ENCODE assay signal across 17 cellular contexts in genomic region chr11:41456288-41456687, GRCh38. TPM values are rescaled to one million over a fixed set of nuclear protein-coding genes. Genes with fewer than 3 reads are reported as not detected.
DNase-seq lines count a peak whose midpoint lies in the region; ATAC-seq and TF ChIP-seq lines count a peak whose summit lies in the region.
"Had no signal": no experiment of that assay in that cellular context is flagged by ENCODE, and none has a peak within 500 bp of the region (broad histone marks: within the 10 kb centered on the region; RNA-seq: fewer than 3 reads in every experiment).

No MANE protein-coding gene starts in this region.

- no peaks in the 10 kb centered on the region for H3K27me3 Mint-ChIP-seq in neural crest cell (ENCODE audit: low read depth)
- peaks cover 13% of the 10 kb centered on the region for H3K27me3 Mint-ChIP-seq in type B pancreatic cell

- intact Hi-C loops in psoas muscle (cut with DNase I), result loop anchor here in 1 of 2 donors (5.0 kb wide), 1 partner anchor 1826 kb away; no protein-coding TSS in a partner anchor

- H3K4me1 Mint-ChIP-seq in neural crest cell (peaks cover 37% of the 10 kb centered on the region), type B pancreatic cell (ENCODE audit: unreplicated experiment) (peaks cover 25% of the 10 kb centered on the region)
- H3K4me1 Mint-ChIP-seq: CD14-positive monocyte had no signal

- H3K9me3 ChIP-seq in HUES64 (ENCODE audit: insufficient read depth, low read depth, low read length) (no peaks in the 10 kb centered on the region), iPS DF 6.9 (ENCODE audit: control insufficient read depth, insufficient read depth, low read length) (no peaks in the 10 kb centered on the region), psoas muscle (no peaks in the 10 kb centered on the region)
- H3K9me3 ChIP-seq: SJCRH30 had no signal

- H3K4me3 ChIP-seq in HUES64 (ENCODE audit: low read length), result 0 out of 2 replicates have a peak overlapping the region, but pooled peaks have one; percentile 22
- no peak overlapping the region for H3K4me3 ChIP-seq in iPS DF 6.9 (ENCODE audit: low read length)
- no peak overlapping the region for H3K4me3 ChIP-seq in psoas muscle
- H3K4me3 ChIP-seq: SJCRH30 had no signal

- H3K36me3 ChIP-seq in HUES64 (ENCODE audit: insufficient read depth, low read length) (no peaks in the 10 kb centered on the region), iPS DF 6.9 (ENCODE audit: control insufficient read depth, insufficient read depth, low read length) (no peaks in the 10 kb centered on the region), psoas muscle (ENCODE audit: insufficient read depth in 1 of 2, low read depth in 1 of 2) (no peaks in the 10 kb centered on the region)
- H3K36me3 ChIP-seq: SJCRH30 had no signal

- H3K4me3 Mint-ChIP-seq in neural crest cell (no peak overlapping the region), type B pancreatic cell (peak overlapping the region; percentile 11)
- H3K4me3 Mint-ChIP-seq: CD14-positive monocyte had no signal

- H3K4me1 ChIP-seq in HUES64 (ENCODE audit: insufficient read depth, low read length) (peaks cover 53% of the 10 kb centered on the region), iPS DF 6.9 (ENCODE audit: control insufficient read depth, insufficient read depth, low read length) (peaks cover 4% of the 10 kb centered on the region; the same call in 1 of the 2 replicates), psoas muscle (no peaks in the 10 kb centered on the region)
- H3K4me1 ChIP-seq: SJCRH30 had no signal

- TF ChIP-seq CTCF in neural crest cell (conservative IDR thresholded peaks at IDR 0.05) (no peak), type B pancreatic cell (conservative IDR thresholded peaks at IDR 0.05) (no peak), psoas muscle (IDR thresholded peaks at IDR 0.05) (no peak)

- ATAC-seq in psoas muscle, result no peak
- ATAC-seq: HCT116 had no signal

- no peaks in the 10 kb centered on the region for H3K9me3 Mint-ChIP-seq in neural crest cell
- no peaks in the 10 kb centered on the region for H3K9me3 Mint-ChIP-seq in type B pancreatic cell
- H3K9me3 Mint-ChIP-seq: CD14-positive monocyte had no signal

- 9% methylated on average over 1 of the region's 1 CpG for WGBS in HUES64
- no CpG with 5 or more reads among the region's 1 CpG for WGBS in iPS DF 6.9 (ENCODE audit: insufficient coverage, insufficient read length)
- WGBS in psoas muscle, 3 donors, result 11 to 27% (median 19%) methylated on average over 1 of the region's 1 CpG

- DNase-seq in iPS DF 6.9 (ENCODE audit: low read depth, low spot score), result peak; percentile 47
- no peak for DNase-seq in neural crest cell (ENCODE audit: low read depth, low spot score)
- no peak for DNase-seq in type B pancreatic cell (ENCODE audit: extremely low spot score, unreplicated experiment)
- no peak for DNase-seq in dermis blood vessel endothelial cell
- no peak for DNase-seq in psoas muscle
- no peak for DNase-seq in HuH-7.5 (ENCODE audit: low spot score)
- DNase-seq: AML-193, DMS79, MV-4-11, NCI-H1417 treated with DMSO at 0.1 percent for 48 hours, NCI-H187 treated with DMSO at 0.1 percent for 48 hours, NCI-H526, SJCRH30 had no signal

- peak overlapping the region; percentile 21; the same call in 1 of the 2 replicates for H3K9ac ChIP-seq in HUES64 (ENCODE audit: low read depth, low read length)
- H3K9ac ChIP-seq: KMS-11 had no signal

- H3K27ac Mint-ChIP-seq in neural crest cell (ENCODE audit: unreplicated experiment) (peak overlapping the region; percentile 28), type B pancreatic cell (no peak overlapping the region)
- H3K27ac Mint-ChIP-seq: CD14-positive monocyte had no signal

- H3K27me3 ChIP-seq in HUES64 (ENCODE audit: insufficient read depth, low read length) (no peaks in the 10 kb centered on the region), iPS DF 6.9 (ENCODE audit: control insufficient read depth, insufficient read depth, low read length) (no peaks in the 10 kb centered on the region), psoas muscle (ENCODE audit: insufficient read depth in 3 of 3, low read length in 2 of 3) (no peaks in the 10 kb centered on the region)
- H3K27me3 ChIP-seq: SJCRH30 had no signal

- H3K36me3 Mint-ChIP-seq in neural crest cell (ENCODE audit: low read depth) (no peaks in the 10 kb centered on the region), type B pancreatic cell (no peaks in the 10 kb centered on the region)
- H3K36me3 Mint-ChIP-seq: CD14-positive monocyte had no signal

- H3K27ac ChIP-seq in HUES64 (ENCODE audit: low read depth, low read length) (peak overlapping the region; percentile 64; the same call in 1 of the 2 replicates), iPS DF 6.9 (ENCODE audit: low read length) (no peak overlapping the region), psoas muscle (no peak overlapping the region)
- H3K27ac ChIP-seq: KMS-11, SJCRH30 had no signal

RNA-seq across cellular contexts. Expression of gene LRRC4C, which starts 3.2 kb away (rescaled TPM):
- 0.75 TPM for polyA plus RNA-seq in HUES64 (2013, experiment 1 of 2)
- 1.3 TPM for polyA plus RNA-seq in HUES64 (2013, experiment 2 of 2)
- total RNA-seq in neural crest cell (5.2 and 5.5 TPM in 2 replicates), type B pancreatic cell (ENCODE audit: low replicate concordance) (5.5 and 14.0 TPM in 2 replicates), dermis blood vessel endothelial cell (not detected in 2 replicates), psoas muscle (under 1 TPM in 3 of 4 donors, not detected in 1; 0.08 to 0.34 (median 0.30) TPM)
- under 1 TPM; 0.04 to 0.16 (median 0.05) TPM for polyA plus RNA-seq in psoas muscle
- polyA plus RNA-seq: CD14-positive monocyte had no signal
